26 cellular contexts compared by ENCODE assay signal in genomic region chr7:44752822-44753221, GRCh38. TPM values are rescaled to one million over a fixed set of nuclear protein-coding genes. Genes with fewer than 3 reads are reported as not detected.
DNase-seq lines count a peak whose midpoint lies in the region; ATAC-seq and TF ChIP-seq lines count a peak whose summit lies in the region.
"Had no signal": no experiment of that assay in that cellular context is flagged by ENCODE, and none has a peak within 500 bp of the region (broad histone marks: within the 10 kb centered on the region; RNA-seq: fewer than 3 reads in every experiment).

No MANE protein-coding gene starts in this region.

- no peaks in the 10 kb centered on the region for H3K27me3 ChIP-seq in CD4-positive, alpha-beta T cell (ENCODE audit: control insufficient read depth, insufficient read depth, low read length)
- H3K27me3 ChIP-seq in upper lobe of right lung = no peaks in the 10 kb centered on the region
- H3K27me3 ChIP-seq in vagina = no peaks in the 10 kb centered on the region
- H3K27me3 ChIP-seq: dorsolateral prefrontal cortex had no signal

- peaks cover 11% of the 10 kb centered on the region for H3K36me3 ChIP-seq in upper lobe of right lung
- H3K36me3 ChIP-seq in vagina = peaks cover 0 to 15% of the 10 kb centered on the region in 2 donors

- no peak overlapping the region for H3K4me3 Mint-ChIP-seq in activated CD4-positive, alpha-beta T cell treated with anti-CD3 and anti-CD28 coated beads for 36 hours
- H3K4me3 Mint-ChIP-seq in CD4-positive, alpha-beta T cell = no peak overlapping the region
- H3K4me3 Mint-ChIP-seq in T-cell = peak overlapping the region in 1 of 3 donors; percentile 8
- peak overlapping the region; percentile 62 for H3K4me3 Mint-ChIP-seq in natural killer cell treated with Interleukin-12 subunit alpha and Interleukin-12 subunit beta and Interleukin-15 and Interleukin-18, amount 100 ng/mL, for 72 hours
- H3K4me3 Mint-ChIP-seq: H9, mesothelial cell of epicardium had no signal

- H3K4me1 ChIP-seq in upper lobe of right lung (peaks cover 56% of the 10 kb centered on the region), vagina (peaks cover 74% of the 10 kb centered on the region)

- H3K36me3 Mint-ChIP-seq in activated CD4-positive, alpha-beta T cell treated with anti-CD3 and anti-CD28 coated beads for 36 hours (ENCODE audit: low read depth) = peaks cover 18% of the 10 kb centered on the region
- H3K36me3 Mint-ChIP-seq in CD4-positive, alpha-beta T cell (ENCODE audit: low read depth) = peaks cover 19% of the 10 kb centered on the region
- no peaks in the 10 kb centered on the region for H3K36me3 Mint-ChIP-seq in T-cell
- H3K36me3 Mint-ChIP-seq in natural killer cell treated with Interleukin-12 subunit alpha and Interleukin-12 subunit beta and Interleukin-15 and Interleukin-18, amount 100 ng/mL, for 72 hours = no peaks in the 10 kb centered on the region

- ATAC-seq in activated CD4-positive, alpha-beta T cell treated with anti-CD3 and anti-CD28 coated beads for 36 hours = no peak
- ATAC-seq in CD4-positive, alpha-beta T cell (ENCODE audit: poor library complexity) = no peak
- ATAC-seq in T-cell (replicated peaks in 1 of 4) = no peak
- no peak for ATAC-seq in natural killer cell treated with Interleukin-12 subunit alpha and Interleukin-12 subunit beta and Interleukin-15 and Interleukin-18, amount 100 ng/mL, for 72 hours
- no peak for ATAC-seq in upper lobe of right lung
- ATAC-seq: activated CD4-positive, CD25-positive, alpha-beta regulatory T cell treated with anti-CD3 and anti-CD28 coated beads, Interleukin-2, amount 50 U/mL, for 24 hours; left ventricle myocardium superior; naive thymus-derived CD4-positive, alpha-beta T cell; PC-3 had no signal

- intact Hi-C loops in activated CD4-positive, alpha-beta T cell treated with anti-CD3 and anti-CD28 coated beads for 36 hours (cut with DNase I, micrococcal nuclease) = no loop called here
- intact Hi-C loops in CD4-positive, alpha-beta T cell (cut with DNase I, micrococcal nuclease) = loop anchor here in 1 of 2 experiments (5.0 kb wide), 1 partner anchor 171 kb away; the partner anchor contains the start of gene TMED4
- intact Hi-C loops in upper lobe of right lung (cut with DNase I) (no loop called here), vagina (cut with DNase I) (loop anchor here (2.0 kb wide), 1 partner anchor 14 kb away; no protein-coding TSS in a partner anchor)

- H3K4me1 Mint-ChIP-seq in activated CD4-positive, alpha-beta T cell treated with anti-CD3 and anti-CD28 coated beads for 36 hours = peaks cover 36% of the 10 kb centered on the region
- peaks cover 42% of the 10 kb centered on the region for H3K4me1 Mint-ChIP-seq in CD4-positive, alpha-beta T cell (ENCODE audit: low read depth)
- peaks cover 33 to 56% (median 46%) of the 10 kb centered on the region in 3 donors for H3K4me1 Mint-ChIP-seq in T-cell
- H3K4me1 Mint-ChIP-seq in natural killer cell treated with Interleukin-12 subunit alpha and Interleukin-12 subunit beta and Interleukin-15 and Interleukin-18, amount 100 ng/mL, for 72 hours (ENCODE audit: low read depth in 2 of 2) = peaks cover 28 to 36% of the 10 kb centered on the region in 2 donors

- H3K9me3 ChIP-seq in CD4-positive, alpha-beta T cell (ENCODE audit: control insufficient read depth, low read length) = no peaks in the 10 kb centered on the region
- no peaks in the 10 kb centered on the region for H3K9me3 ChIP-seq in upper lobe of right lung
- no peaks in the 10 kb centered on the region for H3K9me3 ChIP-seq in vagina

- peak overlapping the region; percentile 51 for H3K27ac Mint-ChIP-seq in activated CD4-positive, alpha-beta T cell treated with anti-CD3 and anti-CD28 coated beads for 36 hours
- H3K27ac Mint-ChIP-seq in CD4-positive, alpha-beta T cell = peak overlapping the region; percentile 55
- H3K27ac Mint-ChIP-seq in T-cell = peak overlapping the region; percentile 37 to 61
- H3K27ac Mint-ChIP-seq in natural killer cell treated with Interleukin-12 subunit alpha and Interleukin-12 subunit beta and Interleukin-15 and Interleukin-18, amount 100 ng/mL, for 72 hours = peak overlapping the region; percentile 46 to 87
- H3K27ac Mint-ChIP-seq: H9, mesothelial cell of epicardium had no signal

- H3K27me3 Mint-ChIP-seq in activated CD4-positive, alpha-beta T cell treated with anti-CD3 and anti-CD28 coated beads for 36 hours = no peaks in the 10 kb centered on the region
- no peaks in the 10 kb centered on the region for H3K27me3 Mint-ChIP-seq in CD4-positive, alpha-beta T cell
- no peaks in the 10 kb centered on the region for H3K27me3 Mint-ChIP-seq in T-cell
- no peaks in the 10 kb centered on the region for H3K27me3 Mint-ChIP-seq in natural killer cell treated with Interleukin-12 subunit alpha and Interleukin-12 subunit beta and Interleukin-15 and Interleukin-18, amount 100 ng/mL, for 72 hours
- H3K27me3 Mint-ChIP-seq: CD8-positive, alpha-beta memory T cell; naive thymus-derived CD4-positive, alpha-beta T cell had no signal

- CTCF ChIA-PET in activated CD4-positive, alpha-beta T cell treated with anti-CD3 and anti-CD28 coated beads for 36 hours (lab: Charles Lee) = no interaction called here
- CTCF ChIA-PET in CD4-positive, alpha-beta T cell (lab: Charles Lee) = interaction anchor here (1.0 kb wide), 1 partner anchor 13 kb away, joined by 3 read pairs; no protein-coding TSS in a partner anchor
- CTCF ChIA-PET in T-cell (lab: Charles Lee) = no interaction called here

- TF ChIP-seq CTCF in CD4-positive, alpha-beta T cell (IDR thresholded peaks at IDR 0.05) = no peak
- TF ChIP-seq CTCF in upper lobe of right lung (IDR thresholded peaks at IDR 0.05) = no peak
- TF ChIP-seq CTCF in GM20000 (IDR thresholded peaks at IDR 0.05; ENCODE audit: extremely low read depth, missing control alignments) = no peak
- TF ChIP-seq CTCF in vagina (IDR thresholded peaks at IDR 0.05) = no peak

- no peak overlapping the region for H3K27ac ChIP-seq in CD4-positive, alpha-beta T cell (ENCODE audit: low read depth, low read length)
- H3K27ac ChIP-seq in upper lobe of right lung = no peak overlapping the region
- no peak overlapping the region for H3K27ac ChIP-seq in vagina
- H3K27ac ChIP-seq: HL-60 had no signal

- DNase-seq in activated CD4-positive, alpha-beta T cell treated with anti-CD3 and anti-CD28 coated beads for 36 hours = no peak
- DNase-seq in activated CD4-positive, alpha-beta T cell treated with anti-CD3 and anti-CD28 coated beads for 1 hour = no peak
- no peak for DNase-seq in CD4-positive, alpha-beta T cell
- DNase-seq in T-cell (no peak), upper lobe of right lung (no peak), GM20000 (ENCODE audit: low spot score) (no peak), vagina (ENCODE audit: extremely low spot score in 2 of 2) (no peak)
- no peak for DNase-seq in natural killer cell treated with Interleukin-12 subunit alpha and Interleukin-12 subunit beta and Interleukin-15 and Interleukin-18, amount 100 ng/mL, for 72 hours (ENCODE audit: low spot score)
- DNase-seq: activated naive CD4-positive, alpha-beta T cell treated with Interleukin-2 at 50 U/mL for 16 hours; CD8-positive, alpha-beta memory T cell; cerebellar nuclear complex; DMS 273 treated with DMSO at 0.1 percent for 48 hours; EL; H9; kidney; left ventricle myocardium superior; naive thymus-derived CD4-positive, alpha-beta T cell; NCI-H2029 treated with DMSO at 0.1 percent for 48 hours; NCI-H524 treated with DMSO at 0.1 percent for 48 hours; PC-3; stimulated activated naive CD4-positive, alpha-beta T cell treated with Interleukin-2 at 50 U/mL for 16 hours had no signal

- H3K9me3 Mint-ChIP-seq in activated CD4-positive, alpha-beta T cell treated with anti-CD3 and anti-CD28 coated beads for 36 hours (ENCODE audit: low read depth) = no peaks in the 10 kb centered on the region
- H3K9me3 Mint-ChIP-seq in CD4-positive, alpha-beta T cell = no peaks in the 10 kb centered on the region
- no peaks in the 10 kb centered on the region for H3K9me3 Mint-ChIP-seq in T-cell
- no peaks in the 10 kb centered on the region for H3K9me3 Mint-ChIP-seq in natural killer cell treated with Interleukin-12 subunit alpha and Interleukin-12 subunit beta and Interleukin-15 and Interleukin-18, amount 100 ng/mL, for 72 hours
- H3K9me3 Mint-ChIP-seq: brain; CD8-positive, alpha-beta memory T cell; H9; naive thymus-derived CD4-positive, alpha-beta T cell had no signal

- POLR2A ChIA-PET in activated CD4-positive, alpha-beta T cell treated with anti-CD3 and anti-CD28 coated beads for 36 hours (lab: Charles Lee) = no interaction called here
- POLR2A ChIA-PET in CD4-positive, alpha-beta T cell (lab: Charles Lee) = no interaction called here
- POLR2A ChIA-PET in T-cell (lab: Charles Lee) = interaction anchor here in 1 of 2 donors (0.6 kb wide), 1 partner anchor 46 kb away, joined by 3 read pairs; no protein-coding TSS in a partner anchor

- no peak overlapping the region for H3K4me3 ChIP-seq in upper lobe of right lung
- no peak overlapping the region for H3K4me3 ChIP-seq in vagina
- H3K4me3 ChIP-seq: dorsolateral prefrontal cortex had no signal

- no peak for TF ChIP-seq POLR2A in vagina (IDR thresholded peaks at IDR 0.05)

RNA-seq across cellular contexts. Expression of gene ZMIZ2, which starts 4.2 kb away (rescaled TPM):
- 100 to 1,000 TPM in 1 of 2 experiments, 10 to 100 TPM in 1; 82.8 to 106 TPM for total RNA-seq in activated CD4-positive, alpha-beta T cell treated with anti-CD3 and anti-CD28 coated beads for 36 hours
- 10 to 100 TPM; 81.5 to 82.0 TPM for total RNA-seq in CD4-positive, alpha-beta T cell
- total RNA-seq in T-cell (100 to 1,000 TPM; 112 to 172 (median 145) TPM), upper lobe of right lung (95.4 TPM), vagina (54.3 TPM)
- total RNA-seq in natural killer cell treated with Interleukin-12 subunit alpha and Interleukin-12 subunit beta and Interleukin-15 and Interleukin-18, amount 100 ng/mL, for 72 hours = 100 to 1,000 TPM; 108 to 133 TPM

RNA-seq across cellular contexts. Expression of gene PPIA, which starts 43.7 kb away (rescaled TPM):
- 1,000 to 10,000 TPM; 2,017 to 2,916 TPM for total RNA-seq in activated CD4-positive, alpha-beta T cell treated with anti-CD3 and anti-CD28 coated beads for 36 hours
- 100 to 1,000 TPM; 410 to 423 TPM for total RNA-seq in CD4-positive, alpha-beta T cell
- total RNA-seq in T-cell = 100 to 1,000 TPM; 673 to 863 (median 774) TPM
- 1,000 to 10,000 TPM; 1,523 to 1,782 TPM for total RNA-seq in natural killer cell treated with Interleukin-12 subunit alpha and Interleukin-12 subunit beta and Interleukin-15 and Interleukin-18, amount 100 ng/mL, for 72 hours
- total RNA-seq in upper lobe of right lung = 970 TPM
- total RNA-seq in vagina = 1,197 TPM
